Comparison of ENCODE assay signal across 9 cellular contexts in genomic region chr14:22614240-22614799, GRCh38.
DNase-seq lines count a peak whose midpoint lies in the region; ATAC-seq and TF ChIP-seq lines count a peak whose summit lies in the region.
"Had no signal": no experiment of that assay in that cellular context is flagged by ENCODE, and none has a peak within 500 bp of the region (broad histone marks: within the 10 kb centered on the region; RNA-seq: fewer than 3 reads in every experiment).

No MANE protein-coding gene starts in this region.

- H3K27me3 ChIP-seq in MM.1S (replicated peaks; ENCODE audit: insufficient read depth, low read length): no peaks in the 10 kb centered on the region

- H3K4me1 ChIP-seq in MM.1S (ENCODE audit: low read length): peaks cover 37% of the 10 kb centered on the region

- H3K4me3 Mint-ChIP-seq in nephron progenitor cell: peak overlapping the region; percentile 7

- peak overlapping the region; percentile 35; the same call in 1 of the 2 replicates for H3K9ac ChIP-seq in MM.1S (ENCODE audit: low read length)

- no peaks in the 10 kb centered on the region for H3K9me2 ChIP-seq in MM.1S (replicated peaks; ENCODE audit: insufficient read depth, low read length)

- H3F3A ChIP-seq in MM.1S (ENCODE audit: insufficient read depth, low read length): peaks cover 21% of the 10 kb centered on the region

- H3K36me3 ChIP-seq in MM.1S (replicated peaks; ENCODE audit: insufficient read depth, low read length): no peaks in the 10 kb centered on the region

- H3K9me3 ChIP-seq in MM.1S (replicated peaks; ENCODE audit: insufficient read depth, low read length): no peaks in the 10 kb centered on the region

- H3K4me3 ChIP-seq in MM.1S (ENCODE audit: low read length): no peak overlapping the region

- peak overlapping the region; percentile 49; the same call in 1 of the 2 replicates for H3K4me2 ChIP-seq in MM.1S (ENCODE audit: low read depth, low read length)

- DNase-seq in EL (peak; percentile 99), MM.1S (peak; percentile 74), ecto neural progenitor cell (ENCODE audit: low spot score) (peak; percentile 40), nephron progenitor cell (peak; percentile 62), NCI-H82 treated with DMSO at 0.1 percent for 48 hours (lab: John Stamatoyannopoulos, UW; ENCODE audit: unreplicated experiment) (no peak), NCI-H1417 treated with DMSO at 0.1 percent for 48 hours (lab: John Stamatoyannopoulos, UW) (no peak), OCI-M2 (lab: John Stamatoyannopoulos, UW; ENCODE audit: unreplicated experiment) (no peak)
- DNase-seq: stimulated activated CD4-positive, alpha-beta T cell treated with anti-CD3 and anti-CD28 coated beads, Interleukin-12 subunit alpha, Interleukin-12 subunit beta, amount 100 ng/mL, for 4 hours had no signal

- ATAC-seq in GM18520 (IDR thresholded peaks at IDR 0.05; ENCODE audit: unreplicated experiment): no peak

- peak overlapping the region; percentile 89 for H3K27ac ChIP-seq in MM.1S (ENCODE audit: low read length)

- TF ChIP-seq CTCF in MM.1S (IDR thresholded peaks at IDR 0.05; ENCODE audit: low read length) (no peak), nephron progenitor cell (IDR thresholded peaks at IDR 0.05) (no peak)

- H3K27me3 Mint-ChIP-seq in nephron progenitor cell (ENCODE audit: low read depth, poor library complexity): no peaks in the 10 kb centered on the region

- H3K9me3 Mint-ChIP-seq in nephron progenitor cell: peaks cover 16% of the 10 kb centered on the region

- no peaks in the 10 kb centered on the region for H3K79me2 ChIP-seq in MM.1S (ENCODE audit: low read length)

- no peaks in the 10 kb centered on the region for H4K20me1 ChIP-seq in MM.1S (ENCODE audit: insufficient read depth, low read length)

- peaks cover 26% of the 10 kb centered on the region for H3K36me3 Mint-ChIP-seq in nephron progenitor cell (ENCODE audit: low read depth)

- peaks cover 23% of the 10 kb centered on the region for H3K4me1 Mint-ChIP-seq in nephron progenitor cell

- H3K27ac Mint-ChIP-seq in nephron progenitor cell: peak overlapping the region; percentile 98

- no peak overlapping the region for H2AFZ ChIP-seq in MM.1S (ENCODE audit: low read length)

Comparison
In these comparisons a context has a peak if more than half of its experiments do, and no peak if none do; other contexts are left out.
1. DNase-seq: peak in EL (single experiment), MM.1S (single experiment), ecto neural progenitor cell (single experiment) and nephron progenitor cell (single experiment); none in NCI-H82 treated with DMSO at 0.1 percent for 48 hours (single experiment), NCI-H1417 treated with DMSO at 0.1 percent for 48 hours (single experiment) and OCI-M2 (single experiment).